In genomic region chr22:33539202-33539901, GRCh38 we compare ENCODE assay signal across 17 cellular contexts.
DNase-seq lines count a peak whose midpoint lies in the region; ATAC-seq, FAIRE-seq and TF ChIP-seq lines count a peak whose summit lies in the region.
"Had no signal": no experiment of that assay in that cellular context is flagged by ENCODE, and none has a peak within 500 bp of the region (broad histone marks: within the 10 kb centered on the region; RNA-seq: fewer than 3 reads in every experiment).

No MANE protein-coding gene starts in this region.

- H3K9ac ChIP-seq in kidney (ENCODE audit: low read length in 2 of 2): no peak overlapping the region

- FAIRE-seq in kidney (lab: Jason Lieb, UNC): no peak

- H3K4me1 ChIP-seq in right atrium auricular region (peaks cover 0 to 37% of the 10 kb centered on the region in 2 donors), kidney (ENCODE audit: control insufficient read depth in 1 of 2, insufficient read depth in 1 of 2, low read depth in 1 of 2, low read length in 2 of 2) (peaks cover 15 to 27% of the 10 kb centered on the region in 2 donors), left lung (no peaks in the 10 kb centered on the region)

- H3K36me3 ChIP-seq in right atrium auricular region (no peaks in the 10 kb centered on the region), kidney (ENCODE audit: control insufficient read depth in 1 of 2, insufficient read depth in 2 of 2, low read length in 2 of 2) (no peaks in the 10 kb centered on the region), left lung (no peaks in the 10 kb centered on the region)

- TF ChIP-seq CTCF in right atrium auricular region (IDR thresholded peaks at IDR 0.05) (no peak), kidney (IDR thresholded peaks at IDR 0.05; ENCODE audit: borderline replicate concordance, extremely low read depth, insufficient read depth) (no peak), left lung (IDR thresholded peaks at IDR 0.05) (no peak)

- ATAC-seq in Right ventricle myocardium superior (ENCODE audit: poor library complexity) (no peak), left lung (no peak)
- ATAC-seq: GM23338 had no signal

- DNase-seq in right atrium auricular region (ENCODE audit: low spot score): no peak
- no peak for DNase-seq in Right ventricle myocardium superior
- DNase-seq in kidney: no peak
- DNase-seq in renal cortical epithelial cell (ENCODE audit: low read depth): peak; percentile 6
- DNase-seq in cerebellar nuclear complex (lab: John Stamatoyannopoulos, UW): no peak
- DNase-seq in left lung: no peak
- DNase-seq in SIG-M5 (lab: John Stamatoyannopoulos, UW): no peak
- DNase-seq: CD4-positive, alpha-beta memory T cell; DND-41; GF-D8; KBM-7; NCI-H146; NCI-H526 treated with DMSO at 0.1 percent for 48 hours; OCI-M1; RPMI8226 had no signal

- peak overlapping the region; percentile 38 to 54 for H3K27ac ChIP-seq in right atrium auricular region
- H3K27ac ChIP-seq in kidney (ENCODE audit: low read depth in 2 of 2, low read length in 2 of 2): peak overlapping the region; percentile 39 to 44
- H3K27ac ChIP-seq in left lung: no peak overlapping the region
- H3K27ac ChIP-seq: HL-60 had no signal

- H3K4me3 ChIP-seq in right atrium auricular region (no peak overlapping the region), kidney (ENCODE audit: low read length in 2 of 2) (no peak overlapping the region), left lung (no peak overlapping the region)
- H3K4me3 ChIP-seq: GM23338 had no signal

- H3K27me3 ChIP-seq in right atrium auricular region (no peaks in the 10 kb centered on the region), left lung (no peaks in the 10 kb centered on the region)

- intact Hi-C loops in Right ventricle myocardium superior (cut with DNase I) (no loop called here), kidney (cut with DNase I) (no loop called here), left lung (cut with DNase I) (no loop called here)

- H3K9me3 ChIP-seq in right atrium auricular region (no peaks in the 10 kb centered on the region), kidney (ENCODE audit: control insufficient read depth in 1 of 2, low read length in 2 of 2) (no peaks in the 10 kb centered on the region), left lung (no peaks in the 10 kb centered on the region)

Comparison
In these comparisons a context has a peak if more than half of its experiments do, and no peak if none do; other contexts are left out.
1. H3K27ac ChIP-seq: peak in right atrium auricular region (2 of 2) and kidney (2 of 2); none in left lung (0 of 2).